Comparison of ENCODE assay signal across 8 cellular contexts in the genomic region with DNA sequence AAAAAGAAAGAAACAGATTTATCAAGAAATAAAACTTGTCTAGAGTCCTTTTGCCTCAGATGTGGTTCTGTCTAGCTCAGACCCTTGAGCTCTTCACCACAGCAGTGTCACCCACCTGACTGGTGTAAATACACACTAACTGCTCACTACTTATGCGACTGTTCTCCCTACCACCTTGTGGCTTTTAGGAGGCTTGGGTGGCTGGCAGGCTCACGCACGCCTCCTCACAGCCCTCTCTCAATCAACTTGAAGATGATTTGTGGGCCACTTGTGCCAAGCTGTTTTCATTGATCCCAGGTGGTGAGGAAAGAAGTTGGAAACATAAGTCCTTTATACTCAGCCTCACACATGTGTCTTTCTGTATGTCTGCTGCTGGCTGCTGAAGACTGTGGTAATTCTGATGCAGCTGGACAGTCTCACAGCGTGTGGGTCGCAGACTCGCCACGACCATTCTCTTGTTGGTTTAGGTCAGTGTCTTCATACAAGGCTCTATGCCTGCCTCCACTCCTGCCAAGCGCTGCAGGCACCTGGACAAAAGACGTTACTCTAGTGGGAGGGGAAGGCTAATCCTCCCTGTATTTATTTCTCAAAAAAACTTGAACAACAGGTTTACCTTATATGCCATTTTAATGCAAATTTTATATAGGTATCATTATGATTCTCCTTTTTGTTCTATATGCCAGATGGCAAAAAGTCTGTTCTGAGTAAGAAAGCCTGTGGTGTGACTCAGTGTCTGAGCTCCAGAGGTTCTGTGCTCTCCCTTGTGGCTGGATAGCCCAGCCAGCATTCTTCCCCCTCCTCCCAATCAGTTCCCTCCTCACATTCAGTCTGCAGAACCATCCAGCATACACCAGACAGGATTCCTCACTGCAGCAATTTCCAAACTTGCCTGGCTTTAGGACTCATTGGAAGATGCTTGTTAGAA.
A peak's percentile ranks its signal among the peaks of the same experiment; 100 is the strongest.
DNase-seq lines count a peak whose midpoint lies in the region; ATAC-seq and TF ChIP-seq lines count a peak whose summit lies in the region.

No MANE protein-coding gene starts in this region.

- peaks cover 31% of the 10 kb centered on the region for H3K4me1 Mint-ChIP-seq in glutamatergic neuron (ENCODE audit: low read depth, unreplicated experiment)
- peaks cover 37% of the 10 kb centered on the region for H3K4me1 Mint-ChIP-seq in stimulated activated effector memory CD8-positive, alpha-beta T cell treated with anti-CD3 and anti-CD28 coated beads, Interleukin-12 subunit alpha, Interleukin-12 subunit beta, amount 100 ng/mL, for 72 hours

- TF ChIP-seq CTCF in AG10803 (conservative IDR thresholded peaks at IDR 0.05; ENCODE audit: low read length), result peak; percentile 31; the same call in 1 of the 2 replicates
- TF ChIP-seq CTCF in VCaP (conservative IDR thresholded peaks at IDR 0.05), result no peak
- TF ChIP-seq CTCF in glutamatergic neuron (IDR thresholded peaks at IDR 0.05; ENCODE audit: partially characterized antibody, unreplicated experiment), result no peak
- no peak for TF ChIP-seq CTCF in WERI-Rb-1 (IDR thresholded peaks at IDR 0.05; ENCODE audit: low read depth, low read length)

- H3K27ac ChIP-seq in VCaP, result peak overlapping the region; percentile 52
- H3K27ac ChIP-seq in WERI-Rb-1, result no peak overlapping the region

- no peaks in the 10 kb centered on the region for H3K9me3 Mint-ChIP-seq in glutamatergic neuron (ENCODE audit: unreplicated experiment)
- H3K9me3 Mint-ChIP-seq in stimulated activated effector memory CD8-positive, alpha-beta T cell treated with anti-CD3 and anti-CD28 coated beads, Interleukin-12 subunit alpha, Interleukin-12 subunit beta, amount 100 ng/mL, for 72 hours, result no peaks in the 10 kb centered on the region

- H3K27me3 ChIP-seq in WERI-Rb-1 (ENCODE audit: insufficient read depth, low read depth, severe bottlenecking), result no peaks in the 10 kb centered on the region

- peak; percentile 90 for DNase-seq in AG10803 (ENCODE audit: low read depth)
- DNase-seq in HPDE6-E6E7 (ENCODE audit: extremely low spot score), result peak; percentile 67
- DNase-seq in glutamatergic neuron, result no peak
- DNase-seq in stimulated activated effector memory CD8-positive, alpha-beta T cell treated with anti-CD3 and anti-CD28 coated beads, Interleukin-12 subunit alpha, Interleukin-12 subunit beta, amount 100 ng/mL, for 72 hours (ENCODE audit: low spot score in 2 of 2), result no peak
- no peak for DNase-seq in WERI-Rb-1
- no peak for DNase-seq in HuH-7 (ENCODE audit: low spot score)

- peak; percentile 86 for ATAC-seq in stimulated activated effector memory CD8-positive, alpha-beta T cell treated with anti-CD3 and anti-CD28 coated beads, Interleukin-12 subunit alpha, Interleukin-12 subunit beta, amount 100 ng/mL, for 72 hours
- no peak for ATAC-seq in HG02973 (IDR thresholded peaks at IDR 0.05; ENCODE audit: unreplicated experiment)

- H3K4me3 Mint-ChIP-seq in glutamatergic neuron (ENCODE audit: unreplicated experiment), result no peak overlapping the region
- no peak overlapping the region for H3K4me3 Mint-ChIP-seq in stimulated activated effector memory CD8-positive, alpha-beta T cell treated with anti-CD3 and anti-CD28 coated beads, Interleukin-12 subunit alpha, Interleukin-12 subunit beta, amount 100 ng/mL, for 72 hours

- no peaks in the 10 kb centered on the region for H3K36me3 ChIP-seq in WERI-Rb-1

- H3K27me3 Mint-ChIP-seq in glutamatergic neuron (ENCODE audit: unreplicated experiment), result no peaks in the 10 kb centered on the region

- H3K9me3 ChIP-seq in WERI-Rb-1 (ENCODE audit: severe bottlenecking), result no peaks in the 10 kb centered on the region

- peak overlapping the region; percentile 85 for H3K27ac Mint-ChIP-seq in glutamatergic neuron (ENCODE audit: unreplicated experiment)
- H3K27ac Mint-ChIP-seq in stimulated activated effector memory CD8-positive, alpha-beta T cell treated with anti-CD3 and anti-CD28 coated beads, Interleukin-12 subunit alpha, Interleukin-12 subunit beta, amount 100 ng/mL, for 72 hours, result peak overlapping the region; percentile 79

- no peak overlapping the region; the same call in 1 of the 2 replicates for H3K4me3 ChIP-seq in AG10803 (ENCODE audit: low read length)
- no peak overlapping the region for H3K4me3 ChIP-seq in WERI-Rb-1 (ENCODE audit: low read depth, low read length)

- no peaks in the 10 kb centered on the region for H3K36me3 Mint-ChIP-seq in glutamatergic neuron (ENCODE audit: unreplicated experiment)
- H3K36me3 Mint-ChIP-seq in stimulated activated effector memory CD8-positive, alpha-beta T cell treated with anti-CD3 and anti-CD28 coated beads, Interleukin-12 subunit alpha, Interleukin-12 subunit beta, amount 100 ng/mL, for 72 hours, result no peaks in the 10 kb centered on the region

Comparison
In these comparisons a context has a peak if more than half of its experiments do, and no peak if none do; other contexts are left out.
1. DNase-seq: peak in AG10803 (single experiment) and HPDE6-E6E7 (single experiment); none in glutamatergic neuron (single experiment), stimulated activated effector memory CD8-positive, alpha-beta T cell treated with anti-CD3 and anti-CD28 coated beads, Interleukin-12 subunit alpha, Interleukin-12 subunit beta, amount 100 ng/mL, for 72 hours (0 of 2), WERI-Rb-1 (single experiment) and HuH-7 (single experiment).